Comparison of ENCODE assay signal across 15 cellular contexts in the genomic region with DNA sequence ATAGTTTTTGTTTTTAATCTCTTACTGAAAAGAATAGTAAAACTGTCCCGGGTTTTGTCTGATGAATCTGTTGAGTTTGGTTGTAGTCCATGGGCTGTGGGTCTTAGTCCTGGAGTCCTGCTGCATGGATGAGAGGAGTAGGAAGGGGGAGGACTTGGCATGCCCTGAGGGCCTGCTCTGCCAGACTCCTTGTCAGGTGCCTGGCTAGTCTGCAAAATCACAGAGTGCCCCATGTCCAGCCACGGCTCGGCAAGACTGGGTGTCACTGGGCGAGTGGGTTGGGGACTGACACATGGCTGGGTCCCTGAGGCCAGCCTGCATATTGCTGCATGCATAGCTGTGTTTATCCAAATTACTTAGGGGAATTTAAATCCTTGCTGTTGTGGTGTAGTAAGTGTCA. TPM values are rescaled to one million over a fixed set of nuclear protein-coding genes. Genes with fewer than 3 reads are reported as not detected.
"Had no signal": no experiment of that assay in that cellular context is flagged by ENCODE, and none has a peak within 500 bp of the region (broad histone marks: within the 10 kb centered on the region; RNA-seq: fewer than 3 reads in every experiment).

No MANE protein-coding gene starts in this region.

- H3K27ac ChIP-seq: SK-N-MC, upper lobe of right lung had no signal

- H3K9me3 ChIP-seq: upper lobe of right lung had no signal

- DNase-seq: activated CD4-positive, alpha-beta T cell treated with anti-CD3 and anti-CD28 coated beads for 1 hour; activated CD4-positive, alpha-beta T cell treated with anti-CD3 and anti-CD28 coated beads, Interleukin-2, amount 50 U/mL, for 1 hour; activated CD8-positive, alpha-beta T cell treated with anti-CD3 and anti-CD28 coated beads, Interleukin-2, amount 10 ng/mL, durations not matched to agents 7 days and 5 days; activated naive CD4-positive, alpha-beta T cell; activated naive CD8-positive, alpha-beta T cell treated with anti-CD3 and anti-CD28 coated beads for 36 hours; activated T-cell treated with anti-CD3 and anti-CD28 coated beads, Interleukin-2, amount 50 U/mL, for 1 hour; dermis blood vessel endothelial cell; effector CD8-positive, alpha-beta T cell; midbrain; natural killer cell; stimulated activated CD4-positive, alpha-beta T cell treated with anti-CD3 and anti-CD28 coated beads, Interleukin-4, amount 100 ng/mL, for 24 hours; stimulated activated naive CD8-positive, alpha-beta T cell treated with anti-CD3 and anti-CD28 coated beads, Interleukin-15, Interleukin-2, amounts not matched to agents 100 U/mL and 50 U/mL, for 24 hours; upper lobe of right lung had no signal

- H3K4me3 ChIP-seq: SK-N-MC, upper lobe of right lung had no signal

- H3K27me3 ChIP-seq: upper lobe of right lung had no signal

- ATAC-seq: activated CD8-positive, alpha-beta T cell treated with anti-CD3 and anti-CD28 coated beads, Interleukin-2, amount 10 ng/mL, durations not matched to agents 7 days and 5 days; esophagus mucosa; natural killer cell; stimulated activated naive CD8-positive, alpha-beta T cell treated with anti-CD3 and anti-CD28 coated beads, Interleukin-15, Interleukin-2, amounts not matched to agents 100 U/mL and 50 U/mL, for 24 hours; upper lobe of right lung had no signal

RNA-seq across cellular contexts. Expression of a gene that starts 29.0 kb away (rescaled TPM):
- total RNA-seq: activated CD8-positive, alpha-beta T cell treated with anti-CD3 and anti-CD28 coated beads, Interleukin-2, amount 10 ng/mL, durations not matched to agents 7 days and 5 days; dermis blood vessel endothelial cell had no signal
